ENCODE assay signal across 9 cellular contexts in genomic region chr3:138082085-138082991, GRCh38. TPM values are rescaled to one million over a fixed set of nuclear protein-coding genes. Genes with fewer than 3 reads are reported as not detected.
DNase-seq lines count a peak whose midpoint lies in the region; ATAC-seq, FAIRE-seq and TF ChIP-seq lines count a peak whose summit lies in the region.
"Had no signal": no experiment of that assay in that cellular context is flagged by ENCODE, and none has a peak within 500 bp of the region (broad histone marks: within the 10 kb centered on the region; RNA-seq: fewer than 3 reads in every experiment).

No MANE protein-coding gene starts in this region.

- H3K9ac ChIP-seq in fibroblast of lung (ENCODE audit: insufficient read depth, low read length), result no peak overlapping the region

- H3K27me3 ChIP-seq in CD4-positive, alpha-beta T cell (ENCODE audit: control insufficient read depth, insufficient read depth, low read length), result peaks cover 4% of the 10 kb centered on the region
- H3K27me3 ChIP-seq in fibroblast of lung (ENCODE audit: control insufficient read depth, insufficient read depth, low read length), result no peaks in the 10 kb centered on the region
- H3K27me3 ChIP-seq in small intestine (ENCODE audit: control insufficient read depth in 2 of 2, insufficient read depth in 2 of 2, low read length in 2 of 2), result no peaks in the 10 kb centered on the region
- H3K27me3 ChIP-seq in esophagus squamous epithelium, result no peaks in the 10 kb centered on the region

- peaks cover 25% of the 10 kb centered on the region for H3K4me1 Mint-ChIP-seq in CD4-positive, alpha-beta T cell (ENCODE audit: low read depth)

- no peaks in the 10 kb centered on the region for H4K20me1 ChIP-seq in fibroblast of lung (ENCODE audit: control insufficient read depth, extremely low read depth, insufficient read depth, low read length)

- peaks cover 2% of the 10 kb centered on the region for H3K27me3 Mint-ChIP-seq in CD4-positive, alpha-beta T cell

- POLR2A ChIA-PET in CD4-positive, alpha-beta T cell (lab: Charles Lee), result interaction anchor here (0.7 to 1.3 kb wide), 3 partner anchors 30 to 506 kb away, joined by 3 to 4 read pairs (median 3); partner anchors contain the start of gene ARMC8

- H3K36me3 Mint-ChIP-seq in CD4-positive, alpha-beta T cell (ENCODE audit: low read depth), result no peaks in the 10 kb centered on the region

- CTCF ChIA-PET in CD4-positive, alpha-beta T cell (lab: Charles Lee), result no interaction called here

- ATAC-seq in CD4-positive, alpha-beta T cell (ENCODE audit: poor library complexity), result peak; percentile 73
- ATAC-seq in GM21528 (IDR thresholded peaks at IDR 0.05; ENCODE audit: low FRiP score, unreplicated experiment), result peak; percentile 78

- H3K4me3 Mint-ChIP-seq in CD4-positive, alpha-beta T cell, result peak overlapping the region; percentile 22

- peaks cover 15% of the 10 kb centered on the region for H3K36me3 ChIP-seq in fibroblast of lung (ENCODE audit: control insufficient read depth, insufficient read depth, low read length)
- H3K36me3 ChIP-seq in small intestine (ENCODE audit: control insufficient read depth in 2 of 2, insufficient read depth in 2 of 2, low read length in 2 of 2), result no peaks in the 10 kb centered on the region
- peaks cover 0 to 73% (median 0%) of the 10 kb centered on the region in 3 donors for H3K36me3 ChIP-seq in esophagus squamous epithelium

- no peaks in the 10 kb centered on the region for H3K79me2 ChIP-seq in fibroblast of lung (ENCODE audit: control insufficient read depth, insufficient read depth, low read length)

- intact Hi-C loops in CD4-positive, alpha-beta T cell (cut with DNase I, micrococcal nuclease), result no loop called here
- intact Hi-C loops in lower leg skin (cut with DNase I; ENCODE audit: low total_unique reads), result no loop called here
- intact Hi-C loops in esophagus squamous epithelium (cut with DNase I), result no loop called here

- no peak for DNase-seq in CD4-positive, alpha-beta T cell
- peak; percentile 82 for DNase-seq in RCC 7860 (ENCODE audit: low spot score)
- peak; percentile 90 to 97 for DNase-seq in fibroblast of lung (ENCODE audit: low read depth in 2 of 2)
- peak; percentile 9 for DNase-seq in small intestine
- DNase-seq in lower leg skin (ENCODE audit: low spot score in 2 of 2), result no peak
- DNase-seq in esophagus squamous epithelium (lab: John Stamatoyannopoulos, UW), result no peak
- DNase-seq in NCI-H1092 (lab: John Stamatoyannopoulos, UW), result no peak

- WGBS in small intestine, 3 donors, result 11 to 49% (median 15%) methylated on average over 8 of the region's 8 CpGs
- WGBS in lower leg skin, 2 donors, result 27 to 35% methylated on average over 8 of the region's 8 CpGs
- 32 to 42% methylated on average over 5 to 7 of the region's 8 CpGs for WGBS in esophagus squamous epithelium, 2 donors

- H3K9me3 ChIP-seq in CD4-positive, alpha-beta T cell (ENCODE audit: control insufficient read depth, low read length), result no peaks in the 10 kb centered on the region
- no peaks in the 10 kb centered on the region for H3K9me3 ChIP-seq in fibroblast of lung (ENCODE audit: control insufficient read depth, insufficient read depth, low read depth, low read length)
- no peaks in the 10 kb centered on the region for H3K9me3 ChIP-seq in small intestine (ENCODE audit: control insufficient read depth, low read depth)
- H3K9me3 ChIP-seq in esophagus squamous epithelium, result no peaks in the 10 kb centered on the region

- H2AFZ ChIP-seq in fibroblast of lung (ENCODE audit: low read length), result no peak overlapping the region

- no peaks in the 10 kb centered on the region for H3K9me3 Mint-ChIP-seq in CD4-positive, alpha-beta T cell

- H3K27ac Mint-ChIP-seq in CD4-positive, alpha-beta T cell, result no peak overlapping the region

- peak; percentile 90 for FAIRE-seq in RCC 7860 (lab: Jason Lieb, UNC)
- no peak for FAIRE-seq in small intestine (lab: Jason Lieb, UNC)

- no peak for TF ChIP-seq CTCF in CD4-positive, alpha-beta T cell (IDR thresholded peaks at IDR 0.05)
- TF ChIP-seq CTCF in fibroblast of lung (conservative IDR thresholded peaks at IDR 0.05 in 1 of 2, IDR thresholded peaks at IDR 0.05 in 1 of 2; ENCODE audit: low read depth in 1 of 2, low read length in 2 of 2), result no peak
- no peak for TF ChIP-seq CTCF in lower leg skin (IDR thresholded peaks at IDR 0.05)
- TF ChIP-seq CTCF in esophagus squamous epithelium (IDR thresholded peaks at IDR 0.05), result no peak

- TF ChIP-seq POLR2A in lower leg skin (IDR thresholded peaks at IDR 0.05) (no peak), esophagus squamous epithelium (IDR thresholded peaks at IDR 0.05) (no peak)

- H3K4me2 ChIP-seq in fibroblast of lung (ENCODE audit: extremely low read depth, insufficient read depth, low read length), result peak overlapping the region; percentile 76

- H3K4me3 ChIP-seq in fibroblast of lung (replicated peaks in 1 of 4; ENCODE audit: control extremely low read depth in 1 of 4, insufficient read depth in 1 of 4, low read depth in 3 of 4, low read length in 4 of 4), result peak overlapping the region in 2 of 4 experiments; percentile 37
- no peak overlapping the region for H3K4me3 ChIP-seq in small intestine (ENCODE audit: low read depth in 1 of 2, low read length in 2 of 2)
- H3K4me3 ChIP-seq in lower leg skin (ENCODE audit: low read depth, poor library complexity, severe bottlenecking), result no peak overlapping the region
- peak overlapping the region in 1 of 4 donors; percentile 13 for H3K4me3 ChIP-seq in esophagus squamous epithelium

- H3K27ac ChIP-seq in CD4-positive, alpha-beta T cell (ENCODE audit: low read depth, low read length), result no peak overlapping the region
- H3K27ac ChIP-seq in fibroblast of lung (ENCODE audit: insufficient read depth, low read length), result peak overlapping the region; percentile 85
- no peak overlapping the region for H3K27ac ChIP-seq in small intestine (ENCODE audit: low read depth in 1 of 2, low read length in 1 of 2)
- H3K27ac ChIP-seq in esophagus squamous epithelium, result peak overlapping the region in 1 of 4 donors; percentile 36

- H3K4me1 ChIP-seq in fibroblast of lung (ENCODE audit: control insufficient read depth, extremely low read depth, insufficient read depth, low read length) (peaks cover 36% of the 10 kb centered on the region), small intestine (ENCODE audit: control insufficient read depth in 2 of 2, insufficient read depth in 1 of 2, low read depth in 1 of 2, low read length in 1 of 2) (no peaks in the 10 kb centered on the region), esophagus squamous epithelium (peaks cover 5 to 6% (median 6%) of the 10 kb centered on the region in 3 donors)

RNA-seq across cellular contexts. Expression of gene DZIP1L, which starts 33.1 kb away (rescaled TPM):
- total RNA-seq in CD4-positive, alpha-beta T cell, result not detected
- total RNA-seq in fibroblast of lung, result 16.9 and 22.6 TPM in 2 replicates
- polyA plus RNA-seq in fibroblast of lung, result 5.2 and 8.9 TPM in 2 replicates
- 5.3 and 8.2 TPM in 2 replicates for polyA plus RNA-seq in fibroblast of lung (2012)
- 11.9 and 28.9 TPM in 2 replicates for polyA minus RNA-seq in fibroblast of lung (ENCODE audit: low replicate concordance)
- 1 to 10 TPM in 1 of 3 donors, under 1 TPM in 2; 0.27 to 1.0 (median 0.45) TPM for polyA plus RNA-seq in small intestine
- total RNA-seq in lower leg skin, result 10 to 100 TPM; 10.9 to 45.0 (median 16.4) TPM
- 10 to 100 TPM in 1 of 4 donors, 1 to 10 TPM in 3; 1.7 to 17.4 (median 5.0) TPM for total RNA-seq in esophagus squamous epithelium

RNA-seq across cellular contexts. Expression of gene A4GNT, which starts 49.9 kb away (rescaled TPM):
- not detected for total RNA-seq in CD4-positive, alpha-beta T cell
- total RNA-seq in fibroblast of lung, result not detected in 2 replicates
- polyA plus RNA-seq in fibroblast of lung, result not detected in 2 replicates
- not detected in 2 replicates for polyA plus RNA-seq in fibroblast of lung (2012)
- not detected in 2 replicates for polyA minus RNA-seq in fibroblast of lung (ENCODE audit: low replicate concordance)
- polyA plus RNA-seq in small intestine, result not detected
- total RNA-seq in lower leg skin, result not detected
- not detected for total RNA-seq in esophagus squamous epithelium
- total RNA-seq: mononuclear cell had no signal

Comparison
In these comparisons a context has a peak if more than half of its experiments do, and no peak if none do; other contexts are left out.
1. DNase-seq: peak in RCC 7860 (single experiment), fibroblast of lung (2 of 2) and small intestine (single experiment); none in CD4-positive, alpha-beta T cell (0 of 10), lower leg skin (0 of 2), esophagus squamous epithelium (single experiment) and NCI-H1092 (single experiment).